Comparison of ENCODE assay signal across 3 cellular contexts in genomic region chr5:5474961-5475360, GRCh38.
"Had no signal": no experiment of that assay in that cellular context is flagged by ENCODE, and none has a peak within 500 bp of the region (broad histone marks: within the 10 kb centered on the region; RNA-seq: fewer than 3 reads in every experiment).

No MANE protein-coding gene starts in this region.

- DNase-seq: GDM1, GF-D8 had no signal

- ATAC-seq: GM12878 had no signal

- H3K4me3 ChIP-seq: GM12878 had no signal
